In the genomic region with DNA sequence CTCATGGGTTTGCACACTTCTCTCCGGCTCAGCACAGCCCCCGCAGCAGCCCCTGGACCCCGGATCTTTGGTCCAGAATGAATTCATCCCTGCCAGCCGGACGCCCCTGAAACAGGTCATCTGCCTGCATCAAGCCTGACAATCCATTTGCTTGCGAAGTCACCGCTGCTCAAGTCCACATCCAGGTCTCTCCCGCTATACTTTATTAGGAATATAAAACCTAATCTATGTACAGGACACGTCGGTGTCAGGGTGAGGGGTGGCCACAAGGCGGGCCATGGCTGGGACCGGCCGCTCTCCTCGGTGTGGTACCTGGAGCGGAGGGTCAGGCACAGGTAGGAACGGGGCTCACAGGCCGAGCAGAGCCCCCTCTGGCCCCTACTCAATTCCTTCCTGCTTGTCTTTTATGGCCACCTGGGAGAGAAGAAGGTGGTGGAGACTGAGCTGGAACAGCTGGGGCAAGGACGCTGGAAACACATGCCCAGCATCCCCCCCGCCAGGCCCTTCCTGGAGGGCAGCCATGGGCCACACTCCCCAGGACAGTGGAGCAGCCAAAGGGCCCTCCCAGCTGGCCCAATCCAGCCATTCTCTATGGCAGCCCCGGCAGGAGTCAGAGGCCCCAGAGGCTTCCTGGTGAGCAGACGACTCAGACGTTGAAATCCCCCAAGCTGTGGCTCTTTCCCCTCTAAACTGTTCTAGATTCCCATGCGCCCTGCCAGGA, we compare ENCODE assay signal across 14 cellular contexts. TPM values are rescaled to one million over a fixed set of nuclear protein-coding genes. Genes with fewer than 3 reads are reported as not detected.
DNase-seq lines count a peak whose midpoint lies in the region; ATAC-seq, FAIRE-seq and TF ChIP-seq lines count a peak whose summit lies in the region.
"Had no signal": no experiment of that assay in that cellular context is flagged by ENCODE, and none has a peak within 500 bp of the region (broad histone marks: within the 10 kb centered on the region; RNA-seq: fewer than 3 reads in every experiment).

No MANE protein-coding gene starts in this region.

- no TSS peak for BruUV-seq in HepG2 (replicated peaks; lab: Mats Ljungman, UMichigan)

- H4K20me1 ChIP-seq in HepG2 (ENCODE audit: insufficient read depth, low read length) = no peaks in the 10 kb centered on the region

- H3K36me3 ChIP-seq in right lobe of liver (peaks cover 0 to 12% (median 1%) of the 10 kb centered on the region in 4 donors), HepG2 (replicated peaks in 1 of 2; ENCODE audit: control insufficient read depth in 1 of 2, insufficient read depth in 2 of 2, low read length in 2 of 2) (peaks cover 5 to 7% of the 10 kb centered on the region in 2 experiments; a peak in 2 of 5 replicates), thyroid gland (peaks cover 12 to 17% of the 10 kb centered on the region in 2 donors)

- H3K27ac ChIP-seq in right lobe of liver = no peak overlapping the region
- no peak overlapping the region for H3K27ac ChIP-seq in HepG2 (ENCODE audit: extremely low read length, insufficient read depth, low read length)
- H3K27ac ChIP-seq in caudate nucleus (ENCODE audit: low read depth, low read length) = peak overlapping the region; percentile 11
- H3K27ac ChIP-seq in thyroid gland = no peak overlapping the region
- H3K27ac ChIP-seq: epithelial cell of prostate, SK-N-MC had no signal

- intact Hi-C loops in right lobe of liver (cut with DNase I) = no loop called here
- intact Hi-C loops in HepG2 (cut with micrococcal nuclease; ENCODE audit: unreplicated experiment) = no loop called here
- intact Hi-C loops in thyroid gland (cut with DNase I) = no loop called here

- no peak for TF ChIP-seq EP300 in HepG2 (IDR thresholded peaks at IDR 0.05; ENCODE audit: low read depth in 2 of 2, low read length in 2 of 2)
- TF ChIP-seq EP300 in HepG2 (CRISPR knock-in tag; IDR thresholded peaks at IDR 0.05; ENCODE audit: borderline replicate concordance) = no peak

- H3K4me2 ChIP-seq in HepG2 (ENCODE audit: low read depth, low read length) = no peak overlapping the region

- TF ChIP-seq POLR2A in right lobe of liver (IDR thresholded peaks at IDR 0.05) (no peak), HepG2 (IDR thresholded peaks at IDR 0.05; ENCODE audit: insufficient read depth in 1 of 2, low read depth in 2 of 2, low read length in 2 of 2) (no peak), thyroid gland (IDR thresholded peaks at IDR 0.05) (no peak)

- TF ChIP-seq CTCF in right lobe of liver (IDR thresholded peaks at IDR 0.05) = no peak
- no peak for TF ChIP-seq CTCF in HepG2 (CRISPR knock-in tag; IDR thresholded peaks at IDR 0.05)
- TF ChIP-seq CTCF in thyroid gland (IDR thresholded peaks at IDR 0.05) = no peak
- no peak for TF ChIP-seq CTCF in foreskin fibroblast (IDR thresholded peaks at IDR 0.05; ENCODE audit: low read depth, low read length)

- H3K27me3 ChIP-seq in right lobe of liver = no peaks in the 10 kb centered on the region
- no peaks in the 10 kb centered on the region for H3K27me3 ChIP-seq in HepG2 (ENCODE audit: control insufficient read depth in 1 of 2, insufficient read depth in 2 of 2, low read length in 2 of 2)
- no peaks in the 10 kb centered on the region for H3K27me3 ChIP-seq in thyroid gland

- no peak for FAIRE-seq in HepG2 (lab: Jason Lieb, UNC)
- FAIRE-seq: keratinocyte, urothelium cell line had no signal

- H3K9me3 ChIP-seq in right lobe of liver = no peaks in the 10 kb centered on the region
- H3K9me3 ChIP-seq in HepG2 (ENCODE audit: low read length) = no peaks in the 10 kb centered on the region
- H3K9me3 ChIP-seq in thyroid gland = no peaks in the 10 kb centered on the region

- H2AFZ ChIP-seq in HepG2 (ENCODE audit: low read length) = no peak overlapping the region

- POLR2A ChIA-PET in HepG2 (lab: Yijun Ruan, JAX) = no interaction called here

- 78% methylated on average over 11 of the region's 23 CpGs for WGBS in right lobe of liver (ENCODE audit: insufficient coverage, low coverage, low lambda C conversion rate, missing lambda C conversion rate)
- WGBS in HepG2 (ENCODE audit: low lambda C conversion rate) = 98% methylated on average over 20 of the region's 23 CpGs
- WGBS in thyroid gland, 2 donors = 88% methylated on average over 19 to 21 of the region's 23 CpGs

- ATAC-seq in right lobe of liver (no peak), HepG2 (no peak)

- TF ChIP-seq RAD21 in HepG2 (CRISPR knock-in tag; IDR thresholded peaks at IDR 0.05) = no peak

- H3K4me3 ChIP-seq in right lobe of liver = no peak overlapping the region
- H3K4me3 ChIP-seq in HepG2 (replicated peaks in 1 of 3; ENCODE audit: insufficient read depth in 1 of 3, low read depth in 2 of 3, low read length in 3 of 3) = no peak overlapping the region
- no peak overlapping the region for H3K4me3 ChIP-seq in thyroid gland (replicated peaks in 1 of 3)
- H3K4me3 ChIP-seq in foreskin fibroblast (ENCODE audit: low read depth in 1 of 2, low read length in 2 of 2) = no peak overlapping the region
- H3K4me3 ChIP-seq: SK-N-MC had no signal

- no peak overlapping the region for H3K9ac ChIP-seq in HepG2 (ENCODE audit: insufficient read depth, low read depth, low read length)

- CTCF ChIA-PET in HepG2 (lab: Yijun Ruan, JAX; ENCODE audit: low intra/inter-chr PET ratio, low total read pairs) = no interaction called here

- in situ Hi-C loops in HepG2 (cut with HindIII; ENCODE audit: extremely low pct_ligation_motif_present, low pct_unique_long_range_greater_than_20kb) = no loop called here

- H3K79me2 ChIP-seq in HepG2 (ENCODE audit: insufficient read depth, low read length) = no peaks in the 10 kb centered on the region

- peak; percentile 13 to 49 (median 42) for DNase-seq in right lobe of liver
- DNase-seq in HepG2 (ENCODE audit: low spot score) = no peak
- peak in 4 of 61 donors; percentile 13 to 35 (median 24) for DNase-seq in caudate nucleus (lab: John Stamatoyannopoulos, UW)
- peak; percentile 82 for DNase-seq in mesenteric fat pad (ENCODE audit: low spot score)
- peak; percentile 0 to 1 for DNase-seq in thyroid gland
- no peak for DNase-seq in DMS79 (lab: John Stamatoyannopoulos, UW)
- no peak for DNase-seq in NOMO-1 treated with dmso at 0.1 percent for 144 hours (lab: John Stamatoyannopoulos, UW; ENCODE audit: unreplicated experiment)
- no peak for DNase-seq in foreskin fibroblast
- DNase-seq: cerebellar nuclear complex, NCI-H1436 treated with DMSO at 0.1 percent for 48 hours had no signal

- H3K4me1 ChIP-seq in right lobe of liver (peaks cover 0 to 27% (median 10%) of the 10 kb centered on the region in 4 donors), HepG2 (ENCODE audit: insufficient read depth, low read length) (peaks cover 8% of the 10 kb centered on the region; the same call in 1 of the 2 replicates), thyroid gland (no peaks in the 10 kb centered on the region)

RNA-seq across cellular contexts. Expression of a gene that starts 5.3 kb away (rescaled TPM):
- total RNA-seq in right lobe of liver (10 to 100 TPM; 18.8 to 27.1 (median 20.3) TPM), HepG2 (2016; rRNA removed; fragmentation: Illumina TruSeq; extraction: Trizol) (35.2 and 41.2 TPM in 2 replicates), mesenteric fat pad (43.6 TPM), thyroid gland (10 to 100 TPM in 3 of 4 donors, 1 to 10 TPM in 1; 6.9 to 31.5 (median 20.8) TPM)
- total RNA-seq in HepG2 (2016; cell fraction: cytosol; rRNA removed; fragmentation: Illumina TruSeq; extraction: Trizol; ENCODE audit: low read depth) = 119 and 146 TPM in 2 replicates
- 35.0 and 41.9 TPM in 2 replicates for total RNA-seq in HepG2 (2016; cell fraction: insoluble cytoplasmic fraction; rRNA removed; fragmentation: Illumina TruSeq; extraction: Trizol)
- total RNA-seq in HepG2 (2016; cell fraction: membrane; rRNA removed; fragmentation: Illumina TruSeq; extraction: Trizol) = 82.2 and 106 TPM in 2 replicates
- 40.9 and 44.1 TPM in 2 replicates for total RNA-seq in HepG2 (2016; cell fraction: nucleus; rRNA removed; fragmentation: Illumina TruSeq; extraction: Trizol)
- polyA plus RNA-seq in HepG2 (2011; rRNA removed) = 62.1 and 71.4 TPM in 2 replicates
- 81.1 and 104 TPM in 2 replicates for polyA plus RNA-seq in HepG2 (2011; cell fraction: cytosol; rRNA removed)
- 40.7 and 50.5 TPM in 2 replicates for polyA plus RNA-seq in HepG2 (2011; cell fraction: nucleus; rRNA removed)
- polyA plus RNA-seq in HepG2 (2012) = 30.4 and 45.2 TPM in 2 replicates
- polyA plus RNA-seq in HepG2 (2016; cell fraction: cytosol; fragmentation: Illumina TruSeq; extraction: Trizol; ENCODE audit: low read depth) = 314 and 406 TPM in 2 replicates
- polyA plus RNA-seq in HepG2 (2016; cell fraction: insoluble cytoplasmic fraction; fragmentation: Illumina TruSeq; extraction: Trizol; ENCODE audit: low read depth) = 70.0 and 80.5 TPM in 2 replicates
- polyA plus RNA-seq in HepG2 (2016; cell fraction: membrane; fragmentation: Illumina TruSeq; extraction: Trizol; ENCODE audit: low read depth) = 181 and 221 TPM in 2 replicates
- polyA plus RNA-seq in HepG2 (2016; cell fraction: nucleus; fragmentation: Illumina TruSeq; extraction: Trizol; ENCODE audit: insufficient read depth, low read depth) = 46.8 and 47.8 TPM in 2 replicates
- polyA minus RNA-seq in HepG2 (2011; rRNA and poly(A)+ RNA removed; ENCODE audit: low replicate concordance) = 35.3 and 37.3 TPM in 2 replicates
- polyA minus RNA-seq in HepG2 (2011; cell fraction: cytosol; rRNA and poly(A)+ RNA removed) = 6.2 and 9.8 TPM in 2 replicates
- polyA minus RNA-seq in HepG2 (2011; cell fraction: nucleus; rRNA and poly(A)+ RNA removed) = 81.7 and 112 TPM in 2 replicates

RNA-seq across cellular contexts. Expression of a gene that starts 8.6 kb away (rescaled TPM):
- total RNA-seq in right lobe of liver (10 to 100 TPM in 4 of 6 experiments, 1 to 10 TPM in 2; 8.3 to 15.5 (median 12.9) TPM), HepG2 (2016; rRNA removed; fragmentation: Illumina TruSeq; extraction: Trizol) (14.5 and 16.3 TPM in 2 replicates), mesenteric fat pad (14.8 TPM), thyroid gland (10 to 100 TPM; 11.4 to 23.5 (median 16.4) TPM)
- 6.5 and 7.5 TPM in 2 replicates for total RNA-seq in HepG2 (2016; cell fraction: cytosol; rRNA removed; fragmentation: Illumina TruSeq; extraction: Trizol; ENCODE audit: low read depth)
- 14.1 and 16.9 TPM in 2 replicates for total RNA-seq in HepG2 (2016; cell fraction: insoluble cytoplasmic fraction; rRNA removed; fragmentation: Illumina TruSeq; extraction: Trizol)
- total RNA-seq in HepG2 (2016; cell fraction: membrane; rRNA removed; fragmentation: Illumina TruSeq; extraction: Trizol) = 9.7 and 10.1 TPM in 2 replicates
- total RNA-seq in HepG2 (2016; cell fraction: nucleus; rRNA removed; fragmentation: Illumina TruSeq; extraction: Trizol) = 10.3 and 12.9 TPM in 2 replicates
- polyA plus RNA-seq in HepG2 (2011; rRNA removed) = 8.5 and 12.7 TPM in 2 replicates
- 7.5 and 11.4 TPM in 2 replicates for polyA plus RNA-seq in HepG2 (2011; cell fraction: cytosol; rRNA removed)
- polyA plus RNA-seq in HepG2 (2011; cell fraction: nucleus; rRNA removed) = 30.8 and 31.0 TPM in 2 replicates
- 4.2 and 6.2 TPM in 2 replicates for polyA plus RNA-seq in HepG2 (2012)
- 4.2 and 4.7 TPM in 2 replicates for polyA plus RNA-seq in HepG2 (2016; cell fraction: cytosol; fragmentation: Illumina TruSeq; extraction: Trizol; ENCODE audit: low read depth)
- polyA plus RNA-seq in HepG2 (2016; cell fraction: insoluble cytoplasmic fraction; fragmentation: Illumina TruSeq; extraction: Trizol; ENCODE audit: low read depth) = 13.6 and 16.5 TPM in 2 replicates
- polyA plus RNA-seq in HepG2 (2016; cell fraction: membrane; fragmentation: Illumina TruSeq; extraction: Trizol; ENCODE audit: low read depth) = 5.9 TPM in 2 replicates
- 19.3 and 20.0 TPM in 2 replicates for polyA plus RNA-seq in HepG2 (2016; cell fraction: nucleus; fragmentation: Illumina TruSeq; extraction: Trizol; ENCODE audit: insufficient read depth, low read depth)
- 17.3 and 19.5 TPM in 2 replicates for polyA minus RNA-seq in HepG2 (2011; rRNA and poly(A)+ RNA removed; ENCODE audit: low replicate concordance)
- 6.9 and 9.8 TPM in 2 replicates for polyA minus RNA-seq in HepG2 (2011; cell fraction: cytosol; rRNA and poly(A)+ RNA removed)
- 4.5 and 6.4 TPM in 2 replicates for polyA minus RNA-seq in HepG2 (2011; cell fraction: nucleus; rRNA and poly(A)+ RNA removed)

RNA-seq across cellular contexts. Expression of a gene that starts 8.8 kb away (rescaled TPM):
- 10 to 100 TPM in 1 of 6 experiments, 1 to 10 TPM in 5; 3.7 to 11.7 (median 5.6) TPM for total RNA-seq in right lobe of liver
- 8.7 and 8.8 TPM in 2 replicates for total RNA-seq in HepG2 (2016; rRNA removed; fragmentation: Illumina TruSeq; extraction: Trizol)
- 2.1 and 2.5 TPM in 2 replicates for total RNA-seq in HepG2 (2016; cell fraction: cytosol; rRNA removed; fragmentation: Illumina TruSeq; extraction: Trizol; ENCODE audit: low read depth)
- 6.9 and 9.3 TPM in 2 replicates for total RNA-seq in HepG2 (2016; cell fraction: insoluble cytoplasmic fraction; rRNA removed; fragmentation: Illumina TruSeq; extraction: Trizol)
- 6.9 and 7.4 TPM in 2 replicates for total RNA-seq in HepG2 (2016; cell fraction: membrane; rRNA removed; fragmentation: Illumina TruSeq; extraction: Trizol)
- 3.8 and 3.9 TPM in 2 replicates for total RNA-seq in HepG2 (2016; cell fraction: nucleus; rRNA removed; fragmentation: Illumina TruSeq; extraction: Trizol)
- polyA plus RNA-seq in HepG2 (2011; rRNA removed) = 2.6 and 3.4 TPM in 2 replicates
- 3.1 and 5.0 TPM in 2 replicates for polyA plus RNA-seq in HepG2 (2011; cell fraction: cytosol; rRNA removed)
- polyA plus RNA-seq in HepG2 (2011; cell fraction: nucleus; rRNA removed) = 3.8 and 3.9 TPM in 2 replicates
- 3.5 and 3.6 TPM in 2 replicates for polyA plus RNA-seq in HepG2 (2012)
- 2.2 and 2.6 TPM in 2 replicates for polyA plus RNA-seq in HepG2 (2016; cell fraction: cytosol; fragmentation: Illumina TruSeq; extraction: Trizol; ENCODE audit: low read depth)
- 7.8 and 9.2 TPM in 2 replicates for polyA plus RNA-seq in HepG2 (2016; cell fraction: insoluble cytoplasmic fraction; fragmentation: Illumina TruSeq; extraction: Trizol; ENCODE audit: low read depth)
- 4.0 and 4.1 TPM in 2 replicates for polyA plus RNA-seq in HepG2 (2016; cell fraction: membrane; fragmentation: Illumina TruSeq; extraction: Trizol; ENCODE audit: low read depth)
- polyA plus RNA-seq in HepG2 (2016; cell fraction: nucleus; fragmentation: Illumina TruSeq; extraction: Trizol; ENCODE audit: insufficient read depth, low read depth) = 6.3 and 7.8 TPM in 2 replicates
- 3.9 and 4.8 TPM in 2 replicates for polyA minus RNA-seq in HepG2 (2011; rRNA and poly(A)+ RNA removed; ENCODE audit: low replicate concordance)
- polyA minus RNA-seq in HepG2 (2011; cell fraction: cytosol; rRNA and poly(A)+ RNA removed) = 1.2 and 2.4 TPM in 2 replicates
- 3.6 and 5.1 TPM in 2 replicates for polyA minus RNA-seq in HepG2 (2011; cell fraction: nucleus; rRNA and poly(A)+ RNA removed)
- total RNA-seq in mesenteric fat pad = 7.0 TPM
- 10 to 100 TPM; 16.9 to 42.2 (median 28.6) TPM for total RNA-seq in thyroid gland

RNA-seq across cellular contexts. Expression of a gene that starts 40.1 kb away (rescaled TPM):
- total RNA-seq in right lobe of liver (1 to 10 TPM; 1.2 to 4.2 (median 2.6) TPM), HepG2 (2016; rRNA removed; fragmentation: Illumina TruSeq; extraction: Trizol) (6.0 and 6.1 TPM in 2 replicates), mesenteric fat pad (33.7 TPM), thyroid gland (100 to 1,000 TPM in 2 of 4 donors, 10 to 100 TPM in 2; 41.8 to 133 (median 81.4) TPM)
- 2.1 and 3.0 TPM in 2 replicates for total RNA-seq in HepG2 (2016; cell fraction: cytosol; rRNA removed; fragmentation: Illumina TruSeq; extraction: Trizol; ENCODE audit: low read depth)
- 3.2 and 5.4 TPM in 2 replicates for total RNA-seq in HepG2 (2016; cell fraction: insoluble cytoplasmic fraction; rRNA removed; fragmentation: Illumina TruSeq; extraction: Trizol)
- 6.5 and 8.2 TPM in 2 replicates for total RNA-seq in HepG2 (2016; cell fraction: membrane; rRNA removed; fragmentation: Illumina TruSeq; extraction: Trizol)
- 2.8 and 3.3 TPM in 2 replicates for total RNA-seq in HepG2 (2016; cell fraction: nucleus; rRNA removed; fragmentation: Illumina TruSeq; extraction: Trizol)
- polyA plus RNA-seq in HepG2 (2011; rRNA removed) = 3.0 and 5.6 TPM in 2 replicates
- 4.7 and 7.5 TPM in 2 replicates for polyA plus RNA-seq in HepG2 (2011; cell fraction: cytosol; rRNA removed)
- polyA plus RNA-seq in HepG2 (2011; cell fraction: nucleus; rRNA removed) = 4.1 and 5.2 TPM in 2 replicates
- polyA plus RNA-seq in HepG2 (2012) = 2.1 and 3.0 TPM in 2 replicates
- polyA plus RNA-seq in HepG2 (2016; cell fraction: cytosol; fragmentation: Illumina TruSeq; extraction: Trizol; ENCODE audit: low read depth) = 3.6 and 4.2 TPM in 2 replicates
- polyA plus RNA-seq in HepG2 (2016; cell fraction: insoluble cytoplasmic fraction; fragmentation: Illumina TruSeq; extraction: Trizol; ENCODE audit: low read depth) = 4.2 and 4.4 TPM in 2 replicates
- 7.2 and 7.3 TPM in 2 replicates for polyA plus RNA-seq in HepG2 (2016; cell fraction: membrane; fragmentation: Illumina TruSeq; extraction: Trizol; ENCODE audit: low read depth)
- polyA plus RNA-seq in HepG2 (2016; cell fraction: nucleus; fragmentation: Illumina TruSeq; extraction: Trizol; ENCODE audit: insufficient read depth, low read depth) = 3.2 and 3.6 TPM in 2 replicates
- 17.1 and 29.8 TPM in 2 replicates for polyA minus RNA-seq in HepG2 (2011; rRNA and poly(A)+ RNA removed; ENCODE audit: low replicate concordance)
- polyA minus RNA-seq in HepG2 (2011; cell fraction: cytosol; rRNA and poly(A)+ RNA removed) = 3.8 and 4.9 TPM in 2 replicates
- polyA minus RNA-seq in HepG2 (2011; cell fraction: nucleus; rRNA and poly(A)+ RNA removed) = 1.7 and 3.0 TPM in 2 replicates

RNA-seq across cellular contexts. Expression of a gene that starts 44.1 kb away (rescaled TPM):
- total RNA-seq in right lobe of liver = 1 to 10 TPM; 1.1 to 3.4 (median 2.7) TPM
- 0.48 and 0.82 TPM in 2 replicates for total RNA-seq in HepG2 (2016; rRNA removed; fragmentation: Illumina TruSeq; extraction: Trizol)
- total RNA-seq in HepG2 (2016; cell fraction: cytosol; rRNA removed; fragmentation: Illumina TruSeq; extraction: Trizol; ENCODE audit: low read depth) = 0.40 TPM in 1 of 2 replicates, not detected in the other
- total RNA-seq in HepG2 (2016; cell fraction: insoluble cytoplasmic fraction; rRNA removed; fragmentation: Illumina TruSeq; extraction: Trizol) = 0.48 and 0.54 TPM in 2 replicates
- total RNA-seq in HepG2 (2016; cell fraction: membrane; rRNA removed; fragmentation: Illumina TruSeq; extraction: Trizol) = 0.22 and 0.69 TPM in 2 replicates
- 0.65 and 0.69 TPM in 2 replicates for total RNA-seq in HepG2 (2016; cell fraction: nucleus; rRNA removed; fragmentation: Illumina TruSeq; extraction: Trizol)
- 1.3 and 2.6 TPM in 2 replicates for polyA plus RNA-seq in HepG2 (2011; rRNA removed)
- 0.49 and 0.63 TPM in 2 replicates for polyA plus RNA-seq in HepG2 (2011; cell fraction: cytosol; rRNA removed)
- polyA plus RNA-seq in HepG2 (2011; cell fraction: nucleus; rRNA removed) = 9.9 and 11.0 TPM in 2 replicates
- polyA plus RNA-seq in HepG2 (2012) = 2.7 and 2.8 TPM in 2 replicates
- polyA plus RNA-seq in HepG2 (2016; cell fraction: cytosol; fragmentation: Illumina TruSeq; extraction: Trizol; ENCODE audit: low read depth) = 0.34 and 0.41 TPM in 2 replicates
- polyA plus RNA-seq in HepG2 (2016; cell fraction: insoluble cytoplasmic fraction; fragmentation: Illumina TruSeq; extraction: Trizol; ENCODE audit: low read depth) = 0.11 and 0.87 TPM in 2 replicates
- polyA plus RNA-seq in HepG2 (2016; cell fraction: membrane; fragmentation: Illumina TruSeq; extraction: Trizol; ENCODE audit: low read depth) = 0.22 and 0.66 TPM in 2 replicates
- polyA plus RNA-seq in HepG2 (2016; cell fraction: nucleus; fragmentation: Illumina TruSeq; extraction: Trizol; ENCODE audit: insufficient read depth, low read depth) = 0.96 and 1.1 TPM in 2 replicates
- 1.8 and 5.0 TPM in 2 replicates for polyA minus RNA-seq in HepG2 (2011; rRNA and poly(A)+ RNA removed; ENCODE audit: low replicate concordance)
- 1.1 TPM in 1 of 2 replicates, not detected in the other for polyA minus RNA-seq in HepG2 (2011; cell fraction: cytosol; rRNA and poly(A)+ RNA removed)
- polyA minus RNA-seq in HepG2 (2011; cell fraction: nucleus; rRNA and poly(A)+ RNA removed) = 1.7 and 1.9 TPM in 2 replicates
- total RNA-seq in mesenteric fat pad = 16.3 TPM
- total RNA-seq in thyroid gland = 10 to 100 TPM in 1 of 4 donors, 1 to 10 TPM in 2, under 1 TPM in 1; 0.98 to 14.6 (median 6.4) TPM

Comparison
In these comparisons a context has a peak if more than half of its experiments do, and no peak if none do; other contexts are left out.
1. DNase-seq: peak in right lobe of liver (3 of 3), mesenteric fat pad (single experiment) and thyroid gland (2 of 2); none in HepG2 (single experiment), DMS79 (single experiment), NOMO-1 treated with dmso at 0.1 percent for 144 hours (single experiment) and foreskin fibroblast (0 of 2).